ENCODE assay signal across 10 cellular contexts in genomic region chr4:2411786-2412510, GRCh38. TPM values are rescaled to one million over a fixed set of nuclear protein-coding genes. Genes with fewer than 3 reads are reported as not detected.
DNase-seq lines count a peak whose midpoint lies in the region; ATAC-seq, FAIRE-seq and TF ChIP-seq lines count a peak whose summit lies in the region.
"Had no signal": no experiment of that assay in that cellular context is flagged by ENCODE, and none has a peak within 500 bp of the region (broad histone marks: within the 10 kb centered on the region; RNA-seq: fewer than 3 reads in every experiment).

No MANE protein-coding gene starts in this region.

- H3K4me1 ChIP-seq in CD8-positive, alpha-beta memory T cell (ENCODE audit: insufficient read depth, low read length) = peaks cover 69% of the 10 kb centered on the region
- peaks cover 30% of the 10 kb centered on the region for H3K4me1 ChIP-seq in HUES6 (ENCODE audit: control insufficient read depth, insufficient read depth, low read length)

- intact Hi-C loops in natural killer cell (cut with micrococcal nuclease) = loop anchor here (2.0 kb wide), 2 partner anchors 57 kb away; partner anchors contain the start of gene RNF4

- H3K27me3 Mint-ChIP-seq in CD8-positive, alpha-beta memory T cell = peaks cover 0 to 3% of the 10 kb centered on the region in 2 donors
- H3K27me3 Mint-ChIP-seq in natural killer cell (ENCODE audit: low read depth in 2 of 2) = no peaks in the 10 kb centered on the region

- no peaks in the 10 kb centered on the region for H3K9me3 Mint-ChIP-seq in CD8-positive, alpha-beta memory T cell
- no peaks in the 10 kb centered on the region for H3K9me3 Mint-ChIP-seq in natural killer cell

- peak overlapping the region; percentile 95 for H3K27ac ChIP-seq in CD8-positive, alpha-beta memory T cell (ENCODE audit: low read depth, low read length)
- H3K27ac ChIP-seq in HUES6 (ENCODE audit: low read depth, low read length) = no peak overlapping the region
- peak overlapping the region; percentile 10 for H3K27ac ChIP-seq in angular gyrus (ENCODE audit: low read depth, low read length)

- peak overlapping the region; percentile 93 to 100 (median 98) for H3K27ac Mint-ChIP-seq in CD8-positive, alpha-beta memory T cell
- H3K27ac Mint-ChIP-seq in natural killer cell = peak overlapping the region; percentile 96 to 100

- no peak for FAIRE-seq in GM19239 (lab: Jason Lieb, UNC)

- H3K27me3 ChIP-seq in CD8-positive, alpha-beta memory T cell (ENCODE audit: insufficient read depth, low read length, poor library complexity, severe bottlenecking) = no peaks in the 10 kb centered on the region
- H3K27me3 ChIP-seq in HUES6 (ENCODE audit: control insufficient read depth, insufficient read depth, low read length) = peaks cover 34% of the 10 kb centered on the region

- no peak overlapping the region for H3K9ac ChIP-seq in HUES6 (ENCODE audit: low read length)

- no peak for TF ChIP-seq CTCF in natural killer cell (IDR thresholded peaks at IDR 0.05)

- H3K4me3 Mint-ChIP-seq in CD8-positive, alpha-beta memory T cell = peak overlapping the region; percentile 74 to 85 (median 78)
- H3K4me3 Mint-ChIP-seq in natural killer cell = peak overlapping the region; percentile 98

- no peak for ATAC-seq in natural killer cell
- no peak for ATAC-seq in GM18511 (IDR thresholded peaks at IDR 0.05; ENCODE audit: unreplicated experiment)
- ATAC-seq in HG02973 (IDR thresholded peaks at IDR 0.05; ENCODE audit: unreplicated experiment) = no peak

- POLR2A ChIA-PET in CD8-positive, alpha-beta memory T cell (lab: Charles Lee) = interaction anchor here (0.5 to 2.3 kb wide), 8 partner anchors 8 to 170 kb away, joined by 3 to 21 read pairs (median 6); partner anchors contain the start of genes HAUS3, MXD4, POLN and RNF4

- H3K36me3 Mint-ChIP-seq in CD8-positive, alpha-beta memory T cell = no peaks in the 10 kb centered on the region
- H3K36me3 Mint-ChIP-seq in natural killer cell = no peaks in the 10 kb centered on the region

- DNase-seq in CD8-positive, alpha-beta memory T cell = no peak
- no peak for DNase-seq in natural killer cell
- DNase-seq in globus pallidus (ENCODE audit: low spot score) = no peak
- DNase-seq in GM19239 (ENCODE audit: insufficient read length, low spot score) = no peak

- H3K4me3 ChIP-seq in CD8-positive, alpha-beta memory T cell (ENCODE audit: low read length) = peak overlapping the region; percentile 48
- peak overlapping the region; percentile 48; the same call in 1 of the 2 replicates for H3K4me3 ChIP-seq in HUES6 (ENCODE audit: low read depth, low read length)

- H3K9me3 ChIP-seq in CD8-positive, alpha-beta memory T cell (ENCODE audit: low read length) = no peaks in the 10 kb centered on the region
- no peaks in the 10 kb centered on the region for H3K9me3 ChIP-seq in HUES6 (ENCODE audit: control insufficient read depth, insufficient read depth, low read depth, low read length)

- CTCF ChIA-PET in CD8-positive, alpha-beta memory T cell (lab: Charles Lee) = interaction anchor here (0.9 to 2.8 kb wide), 19 partner anchors 8 to 192 kb away, joined by 3 to 14 read pairs (median 7); partner anchors contain the start of genes FAM193A and MXD4

- peaks cover 59 to 90% (median 77%) of the 10 kb centered on the region in 3 donors for H3K4me1 Mint-ChIP-seq in CD8-positive, alpha-beta memory T cell
- peaks cover 67 to 73% of the 10 kb centered on the region in 2 donors for H3K4me1 Mint-ChIP-seq in natural killer cell

- no peaks in the 10 kb centered on the region for H3K36me3 ChIP-seq in CD8-positive, alpha-beta memory T cell (ENCODE audit: insufficient read depth, low read length)
- H3K36me3 ChIP-seq in HUES6 (ENCODE audit: control insufficient read depth, insufficient read depth, low read length) = no peaks in the 10 kb centered on the region

RNA-seq across cellular contexts. Expression of gene ZFYVE28, which starts 6.5 kb away (rescaled TPM):
- total RNA-seq in CD8-positive, alpha-beta memory T cell = 10 to 100 TPM; 12.9 to 13.2 TPM
- polyA plus RNA-seq in CD8-positive, alpha-beta memory T cell = 14.8 TPM
- 100 to 1,000 TPM in 2 of 3 donors, 10 to 100 TPM in 1; 85.4 to 107 (median 104) TPM for total RNA-seq in natural killer cell

RNA-seq across cellular contexts. Expression of gene CFAP99, which starts 6.8 kb away (rescaled TPM):
- under 1 TPM in 1 of 2 experiments, not detected in 1; 0.07 TPM for total RNA-seq in CD8-positive, alpha-beta memory T cell
- polyA plus RNA-seq in CD8-positive, alpha-beta memory T cell = not detected
- total RNA-seq in natural killer cell = not detected
- total RNA-seq: myocyte, subcutaneous adipose tissue had no signal

RNA-seq across cellular contexts. Expression of gene RNF4, which starts 57.0 kb away (rescaled TPM):
- total RNA-seq in CD8-positive, alpha-beta memory T cell = 10 to 100 TPM; 95.4 to 98.1 TPM
- polyA plus RNA-seq in CD8-positive, alpha-beta memory T cell = 94.8 TPM
- 100 to 1,000 TPM; 103 to 130 (median 123) TPM for total RNA-seq in natural killer cell

Comparison
In these comparisons a context has a peak if more than half of its experiments do, and no peak if none do; other contexts are left out.
1. RNA of gene ZFYVE28, which starts 6.5 kb away (total RNA-seq): 85.4 to 107 TPM in natural killer cell; 12.9 to 13.2 TPM in CD8-positive, alpha-beta memory T cell; every median in the first group is over 4 times any median in the second.